ENCODE assay signal across 24 cellular contexts in genomic region chr10:29268011-29268410, GRCh38. TPM values are rescaled to one million over a fixed set of nuclear protein-coding genes. Genes with fewer than 3 reads are reported as not detected.
DNase-seq lines count a peak whose midpoint lies in the region; FAIRE-seq lines count a peak whose summit lies in the region.
"Had no signal": no experiment of that assay in that cellular context is flagged by ENCODE, and none has a peak within 500 bp of the region (broad histone marks: within the 10 kb centered on the region; RNA-seq: fewer than 3 reads in every experiment).

No MANE protein-coding gene starts in this region.

- no peak overlapping the region for H2AK5ac ChIP-seq in mesendoderm (ENCODE audit: low read length)

- H3K18ac ChIP-seq in mesendoderm (ENCODE audit: low read length) = peak overlapping the region; percentile 51

- H3K79me1 ChIP-seq in mesendoderm (ENCODE audit: low read length) = no peaks in the 10 kb centered on the region

- DNase-seq in HK-2 (ENCODE audit: unreplicated experiment) (peak; percentile 0), RCC 7860 (ENCODE audit: low spot score) (peak; percentile 63), mesendoderm (no peak), NCI-H524 treated with DMSO at 0.1 percent for 48 hours (lab: John Stamatoyannopoulos, UW) (no peak), 8988T (no peak)
- DNase-seq in activated T-cell treated with anti-CD3 and anti-CD28 coated beads, Interleukin-2, amount 50 U/mL, for 1 hour = no peak
- DNase-seq: ACHN; AML-193; BE2C; CD4-positive, alpha-beta T cell; CD8-positive, alpha-beta memory T cell; DMS 273 treated with DMSO at 0.1 percent for 48 hours; DMS79; EL; GDM1; GOT3; HFFc6 had no signal

- H3K9ac ChIP-seq in mesendoderm (ENCODE audit: low read length) = no peak overlapping the region
- H3K9ac ChIP-seq: BLaER1 treated with 17β-estradiol and CSF1 and Interleukin-3, amounts not matched to agents 10 nM and 100 nM had no signal

- H4K8ac ChIP-seq in mesendoderm (ENCODE audit: low read depth, low read length) = no peak overlapping the region

- H3K36me3 ChIP-seq in mesendoderm (ENCODE audit: control insufficient read depth, insufficient read depth, low read length) = no peaks in the 10 kb centered on the region
- H3K36me3 ChIP-seq: BE2C; BLaER1 treated with 17β-estradiol and CSF1 and Interleukin-3, amounts not matched to agents 10 nM and 100 nM; HAP-1 had no signal

- no peak overlapping the region for H2BK5ac ChIP-seq in mesendoderm (ENCODE audit: low read length)

- H3K56ac ChIP-seq in mesendoderm (ENCODE audit: low read length) = no peak overlapping the region

- no peak overlapping the region for H4K5ac ChIP-seq in mesendoderm (ENCODE audit: low read length)

- no peak overlapping the region for H3K4me2 ChIP-seq in mesendoderm (ENCODE audit: low read length)
- H3K4me2 ChIP-seq: A549; BLaER1 treated with 17β-estradiol and CSF1 and Interleukin-3, amounts not matched to agents 10 nM and 100 nM had no signal

- no CpG with 5 or more reads among the region's 6 CpGs for WGBS in mesendoderm (ENCODE audit: extremely low coverage, insufficient coverage, low lambda C conversion rate)

- H3K23ac ChIP-seq in mesendoderm (ENCODE audit: low read length) = no peak overlapping the region

- no peaks in the 10 kb centered on the region for H3K79me2 ChIP-seq in mesendoderm (ENCODE audit: control insufficient read depth, insufficient read depth, low read length)

- H3K27ac ChIP-seq in mesendoderm (ENCODE audit: low read depth, low read length) = no peak overlapping the region
- H3K27ac ChIP-seq: A549; BLaER1 treated with 17β-estradiol and CSF1 and Interleukin-3, amounts not matched to agents 10 nM and 100 nM had no signal

- no peak overlapping the region for H2BK120ac ChIP-seq in mesendoderm (ENCODE audit: low read depth, low read length)

- H3K27me3 ChIP-seq in mesendoderm (ENCODE audit: insufficient read depth, low read length, poor library complexity) = no peaks in the 10 kb centered on the region
- H3K27me3 ChIP-seq: BE2C; BLaER1 treated with 17β-estradiol and CSF1 and Interleukin-3, amounts not matched to agents 10 nM and 100 nM had no signal

- H2BK15ac ChIP-seq in mesendoderm (replicated peaks; ENCODE audit: low read depth) = no peak overlapping the region

- H3K4ac ChIP-seq in mesendoderm (ENCODE audit: low read depth, low read length) = no peak overlapping the region

- FAIRE-seq in RCC 7860 (lab: Jason Lieb, UNC) = peak; percentile 77
- FAIRE-seq: A549, D721Med, GM12878, H54 had no signal

- peaks cover 2% of the 10 kb centered on the region for H3K4me1 ChIP-seq in mesendoderm (ENCODE audit: control insufficient read depth, low read depth, low read length)
- H3K4me1 ChIP-seq: A549; BE2C; BLaER1 treated with 17β-estradiol and CSF1 and Interleukin-3, amounts not matched to agents 10 nM and 100 nM; HAP-1 had no signal

- H3K4me3 ChIP-seq in mesendoderm (ENCODE audit: low read length) = no peak overlapping the region
- H3K4me3 ChIP-seq: A549; BLaER1 treated with 17β-estradiol and CSF1 and Interleukin-3, amounts not matched to agents 10 nM and 100 nM; GM12878; HAP-1 had no signal

RNA-seq across cellular contexts. Expression of gene LYZL1, which starts 20.9 kb away (rescaled TPM):
- not detected for polyA plus RNA-seq in mesendoderm (2013, experiment 1 of 2)
- polyA plus RNA-seq in mesendoderm (2013, experiment 2 of 2) = not detected
- polyA plus RNA-seq: A549; CD14-positive monocyte; CD8-positive, alpha-beta memory T cell; GM12878 had no signal

Comparison
In these comparisons a context has a peak if more than half of its experiments do, and no peak if none do; other contexts are left out.
1. DNase-seq: peak in HK-2 (single experiment) and RCC 7860 (single experiment); none in mesendoderm (single experiment), activated T-cell treated with anti-CD3 and anti-CD28 coated beads, Interleukin-2, amount 50 U/mL, for 1 hour (single experiment), NCI-H524 treated with DMSO at 0.1 percent for 48 hours (single experiment) and 8988T (single experiment).